In genomic region chr5:90549729-90550275, GRCh38 we compare ENCODE assay signal across 1 cellular context.
A peak's percentile ranks its signal among the peaks of the same experiment; 100 is the strongest.
TF ChIP-seq lines count a peak whose summit lies in the region.

No MANE protein-coding gene starts in this region.

TF ChIP-seq in K562, 482 proteins besides CTCF, POLR2A, EP300 and RAD21 (continued from another document and continues in another):
- no peak for TF ChIP-seq SNIP1 (IDR thresholded peaks at IDR 0.05; ENCODE audit: low read depth)
- no peak for TF ChIP-seq E2F6 (IDR thresholded peaks at IDR 0.05; ENCODE audit: borderline replicate concordance in 1 of 2, extremely low read depth in 1 of 2, insufficient read depth in 1 of 2, insufficient read length in 1 of 2, low read depth in 1 of 2, low read length in 1 of 2, poor library complexity in 1 of 2, severe bottlenecking in 1 of 2)
- no peak for TF ChIP-seq TARDBP (IDR thresholded peaks at IDR 0.05)
- TF ChIP-seq MEF2A (IDR thresholded peaks at IDR 0.05; ENCODE audit: control insufficient read depth, low read depth, low read length), result no peak
- no peak for TF ChIP-seq SMAD1 (IDR thresholded peaks at IDR 0.05; ENCODE audit: low read depth, low read length, partially characterized antibody)
- TF ChIP-seq ZBTB9 (CRISPR knock-in tag; IDR thresholded peaks at IDR 0.05), result no peak
- no peak for TF ChIP-seq PHF8 (IDR thresholded peaks at IDR 0.05; ENCODE audit: borderline replicate concordance, low read length)
- TF ChIP-seq ETV6 (IDR thresholded peaks at IDR 0.05; ENCODE audit: borderline replicate concordance in 1 of 2, low read depth in 2 of 2, low read length in 1 of 2), result no peak
- no peak for TF ChIP-seq ETV6 (CRISPR knock-in tag; IDR thresholded peaks at IDR 0.05; ENCODE audit: borderline replicate concordance)
- TF ChIP-seq ZNF644 (tag; IDR thresholded peaks at IDR 0.05; ENCODE audit: low read depth), result peak; percentile 68; the same call in 1 of the 2 replicates
- TF ChIP-seq SIN3A (IDR thresholded peaks at IDR 0.05; ENCODE audit: borderline replicate concordance in 2 of 2, control insufficient read depth in 1 of 2, low read depth in 2 of 2, low read length in 2 of 2), result no peak
- TF ChIP-seq ZNF316 (IDR thresholded peaks at IDR 0.05), result no peak
- no peak for TF ChIP-seq DLX4 (CRISPR knock-in tag; IDR thresholded peaks at IDR 0.05)
- TF ChIP-seq LCOR (CRISPR knock-in tag; IDR thresholded peaks at IDR 0.05), result no peak
- peak; percentile 49; the same call in 1 of the 2 replicates for TF ChIP-seq SOX6 (IDR thresholded peaks at IDR 0.05)
- no peak for TF ChIP-seq ILF3 (IDR thresholded peaks at IDR 0.05; ENCODE audit: borderline replicate concordance)
- peak in 1 of 3 experiments; percentile 50 for TF ChIP-seq YY1 (IDR thresholded peaks at IDR 0.05; ENCODE audit: borderline replicate concordance in 1 of 3, control insufficient read depth in 1 of 3, extremely low read depth in 1 of 3, insufficient read depth in 3 of 3, insufficient read length in 1 of 3, insufficient replicate concordance in 2 of 3, low read depth in 1 of 3, low read length in 2 of 3)
- TF ChIP-seq, protein P1, sequence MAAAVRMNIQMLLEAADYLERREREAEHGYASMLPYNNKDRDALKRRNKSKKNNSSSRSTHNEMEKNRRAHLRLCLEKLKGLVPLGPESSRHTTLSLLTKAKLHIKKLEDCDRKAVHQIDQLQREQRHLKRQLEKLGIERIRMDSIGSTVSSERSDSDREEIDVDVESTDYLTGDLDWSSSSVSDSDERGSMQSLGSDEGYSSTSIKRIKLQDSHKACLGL (CRISPR knock-in tag; IDR thresholded peaks at IDR 0.05; ENCODE audit: borderline replicate concordance, poor library complexity, severe bottlenecking), result no peak
- TF ChIP-seq CREB1 (IDR thresholded peaks at IDR 0.05), result no peak
- TF ChIP-seq CREB1 (CRISPR knock-in tag; IDR thresholded peaks at IDR 0.05), result no peak
- TF ChIP-seq RFX5 (IDR thresholded peaks at IDR 0.05; ENCODE audit: low read depth, low read length), result no peak
- no peak for TF ChIP-seq BRF1 (IDR thresholded peaks at IDR 0.05; ENCODE audit: borderline replicate concordance, extremely low read depth, insufficient read length)
- no peak; the same call in 1 of the 2 replicates for TF ChIP-seq ESRRA (IDR thresholded peaks at IDR 0.05; ENCODE audit: borderline replicate concordance, low read depth)
- TF ChIP-seq ZNF140 (CRISPR knock-in tag; IDR thresholded peaks at IDR 0.05), result no peak
- TF ChIP-seq ZNF282 (CRISPR knock-in tag; IDR thresholded peaks at IDR 0.05), result no peak
- TF ChIP-seq MTA1 (IDR thresholded peaks at IDR 0.05; ENCODE audit: borderline replicate concordance), result no peak
- no peak for TF ChIP-seq HDAC2 (IDR thresholded peaks at IDR 0.05)
- TF ChIP-seq ZNF395 (CRISPR knock-in tag; IDR thresholded peaks at IDR 0.05), result no peak
- peak; percentile 62 for TF ChIP-seq EHMT2 (IDR thresholded peaks at IDR 0.05)
- no peak for TF ChIP-seq PRMT5 (CRISPR knock-in tag; IDR thresholded peaks at IDR 0.05)
- no peak for TF ChIP-seq ZNF583 (CRISPR knock-in tag; IDR thresholded peaks at IDR 0.05)
- TF ChIP-seq, protein P2, sequence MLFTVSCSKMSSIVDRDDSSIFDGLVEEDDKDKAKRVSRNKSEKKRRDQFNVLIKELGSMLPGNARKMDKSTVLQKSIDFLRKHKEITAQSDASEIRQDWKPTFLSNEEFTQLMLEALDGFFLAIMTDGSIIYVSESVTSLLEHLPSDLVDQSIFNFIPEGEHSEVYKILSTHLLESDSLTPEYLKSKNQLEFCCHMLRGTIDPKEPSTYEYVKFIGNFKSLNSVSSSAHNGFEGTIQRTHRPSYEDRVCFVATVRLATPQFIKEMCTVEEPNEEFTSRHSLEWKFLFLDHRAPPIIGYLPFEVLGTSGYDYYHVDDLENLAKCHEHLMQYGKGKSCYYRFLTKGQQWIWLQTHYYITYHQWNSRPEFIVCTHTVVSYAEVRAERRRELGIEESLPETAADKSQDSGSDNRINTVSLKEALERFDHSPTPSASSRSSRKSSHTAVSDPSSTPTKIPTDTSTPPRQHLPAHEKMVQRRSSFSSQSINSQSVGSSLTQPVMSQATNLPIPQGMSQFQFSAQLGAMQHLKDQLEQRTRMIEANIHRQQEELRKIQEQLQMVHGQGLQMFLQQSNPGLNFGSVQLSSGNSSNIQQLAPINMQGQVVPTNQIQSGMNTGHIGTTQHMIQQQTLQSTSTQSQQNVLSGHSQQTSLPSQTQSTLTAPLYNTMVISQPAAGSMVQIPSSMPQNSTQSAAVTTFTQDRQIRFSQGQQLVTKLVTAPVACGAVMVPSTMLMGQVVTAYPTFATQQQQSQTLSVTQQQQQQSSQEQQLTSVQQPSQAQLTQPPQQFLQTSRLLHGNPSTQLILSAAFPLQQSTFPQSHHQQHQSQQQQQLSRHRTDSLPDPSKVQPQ (CRISPR knock-in tag; IDR thresholded peaks at IDR 0.05; ENCODE audit: borderline replicate concordance), result no peak
- TF ChIP-seq ATF2 (CRISPR knock-in tag; IDR thresholded peaks at IDR 0.05), result no peak
- no peak for TF ChIP-seq NR2C1 (IDR thresholded peaks at IDR 0.05)
- no peak for TF ChIP-seq NR2C1 (tag; IDR thresholded peaks at IDR 0.05)
- TF ChIP-seq GATAD2B (IDR thresholded peaks at IDR 0.05; ENCODE audit: borderline replicate concordance), result 0 out of 2 replicates have a peak, but pooled peaks have one; percentile 33
- no peak for TF ChIP-seq ZNF253 (CRISPR knock-in tag; conservative IDR thresholded peaks at IDR 0.05)
- TF ChIP-seq, protein P3, sequence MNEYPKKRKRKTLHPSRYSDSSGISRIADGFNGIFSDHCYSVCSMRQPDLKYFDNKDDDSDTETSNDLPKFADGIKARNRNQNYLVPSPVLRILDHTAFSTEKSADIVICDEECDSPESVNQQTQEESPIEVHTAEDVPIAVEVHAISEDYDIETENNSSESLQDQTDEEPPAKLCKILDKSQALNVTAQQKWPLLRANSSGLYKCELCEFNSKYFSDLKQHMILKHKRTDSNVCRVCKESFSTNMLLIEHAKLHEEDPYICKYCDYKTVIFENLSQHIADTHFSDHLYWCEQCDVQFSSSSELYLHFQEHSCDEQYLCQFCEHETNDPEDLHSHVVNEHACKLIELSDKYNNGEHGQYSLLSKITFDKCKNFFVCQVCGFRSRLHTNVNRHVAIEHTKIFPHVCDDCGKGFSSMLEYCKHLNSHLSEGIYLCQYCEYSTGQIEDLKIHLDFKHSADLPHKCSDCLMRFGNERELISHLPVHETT (CRISPR knock-in tag; conservative IDR thresholded peaks at IDR 0.05 in 1 of 2, IDR thresholded peaks at IDR 0.05 in 1 of 2), result no peak
- TF ChIP-seq, protein P4, sequence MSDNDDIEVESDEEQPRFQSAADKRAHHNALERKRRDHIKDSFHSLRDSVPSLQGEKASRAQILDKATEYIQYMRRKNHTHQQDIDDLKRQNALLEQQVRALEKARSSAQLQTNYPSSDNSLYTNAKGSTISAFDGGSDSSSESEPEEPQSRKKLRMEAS (CRISPR knock-in tag; IDR thresholded peaks at IDR 0.05), result no peak
- no peak for TF ChIP-seq MXI1 (IDR thresholded peaks at IDR 0.05; ENCODE audit: low read depth, low read length)
- no peak for TF ChIP-seq ZNF766 (CRISPR knock-in tag; conservative IDR thresholded peaks at IDR 0.05)
- no peak for TF ChIP-seq ZNF197 (CRISPR knock-in tag; IDR thresholded peaks at IDR 0.05; ENCODE audit: low read depth)
- TF ChIP-seq PBX2 (CRISPR knock-in tag; IDR thresholded peaks at IDR 0.05; ENCODE audit: low read depth), result no peak
- TF ChIP-seq PBX2 (tag; conservative IDR thresholded peaks at IDR 0.05; ENCODE audit: low read depth), result peak; percentile 64; the same call in 1 of the 2 replicates
- no peak for TF ChIP-seq TRIM28 (IDR thresholded peaks at IDR 0.05)
- TF ChIP-seq, protein P5, sequence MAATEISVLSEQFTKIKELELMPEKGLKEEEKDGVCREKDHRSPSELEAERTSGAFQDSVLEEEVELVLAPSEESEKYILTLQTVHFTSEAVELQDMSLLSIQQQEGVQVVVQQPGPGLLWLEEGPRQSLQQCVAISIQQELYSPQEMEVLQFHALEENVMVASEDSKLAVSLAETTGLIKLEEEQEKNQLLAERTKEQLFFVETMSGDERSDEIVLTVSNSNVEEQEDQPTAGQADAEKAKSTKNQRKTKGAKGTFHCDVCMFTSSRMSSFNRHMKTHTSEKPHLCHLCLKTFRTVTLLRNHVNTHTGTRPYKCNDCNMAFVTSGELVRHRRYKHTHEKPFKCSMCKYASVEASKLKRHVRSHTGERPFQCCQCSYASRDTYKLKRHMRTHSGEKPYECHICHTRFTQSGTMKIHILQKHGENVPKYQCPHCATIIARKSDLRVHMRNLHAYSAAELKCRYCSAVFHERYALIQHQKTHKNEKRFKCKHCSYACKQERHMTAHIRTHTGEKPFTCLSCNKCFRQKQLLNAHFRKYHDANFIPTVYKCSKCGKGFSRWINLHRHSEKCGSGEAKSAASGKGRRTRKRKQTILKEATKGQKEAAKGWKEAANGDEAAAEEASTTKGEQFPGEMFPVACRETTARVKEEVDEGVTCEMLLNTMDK (IDR thresholded peaks at IDR 0.05; ENCODE audit: borderline replicate concordance, insufficient read depth, low read depth, low read length, poor library complexity, severe bottlenecking), result no peak
- TF ChIP-seq, protein P6, sequence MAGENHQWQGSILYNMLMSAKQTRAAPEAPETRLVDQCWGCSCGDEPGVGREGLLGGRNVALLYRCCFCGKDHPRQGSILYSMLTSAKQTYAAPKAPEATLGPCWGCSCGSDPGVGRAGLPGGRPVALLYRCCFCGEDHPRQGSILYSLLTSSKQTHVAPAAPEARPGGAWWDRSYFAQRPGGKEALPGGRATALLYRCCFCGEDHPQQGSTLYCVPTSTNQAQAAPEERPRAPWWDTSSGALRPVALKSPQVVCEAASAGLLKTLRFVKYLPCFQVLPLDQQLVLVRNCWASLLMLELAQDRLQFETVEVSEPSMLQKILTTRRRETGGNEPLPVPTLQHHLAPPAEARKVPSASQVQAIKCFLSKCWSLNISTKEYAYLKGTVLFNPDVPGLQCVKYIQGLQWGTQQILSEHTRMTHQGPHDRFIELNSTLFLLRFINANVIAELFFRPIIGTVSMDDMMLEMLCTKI (IDR thresholded peaks at IDR 0.05; ENCODE audit: partially characterized antibody), result no peak
- TF ChIP-seq HDAC3 (IDR thresholded peaks at IDR 0.05; ENCODE audit: borderline replicate concordance, partially characterized antibody), result peak; percentile 13
- TF ChIP-seq ZBED1 (IDR thresholded peaks at IDR 0.05), result no peak
- no peak for TF ChIP-seq DMBX1 (CRISPR knock-in tag; IDR thresholded peaks at IDR 0.05; ENCODE audit: borderline replicate concordance)
- TF ChIP-seq ZKSCAN3 (CRISPR knock-in tag; IDR thresholded peaks at IDR 0.05), result no peak
- TF ChIP-seq RBM15 (IDR thresholded peaks at IDR 0.05; ENCODE audit: insufficient read depth, low read length), result no peak
